ENCODE assay signal across 14 cellular contexts in genomic region chr7:30434140-30434799, GRCh38. TPM values are rescaled to one million over a fixed set of nuclear protein-coding genes. Genes with fewer than 3 reads are reported as not detected.
DNase-seq lines count a peak whose midpoint lies in the region; ATAC-seq and TF ChIP-seq lines count a peak whose summit lies in the region.
"Had no signal": no experiment of that assay in that cellular context is flagged by ENCODE, and none has a peak within 500 bp of the region (broad histone marks: within the 10 kb centered on the region; RNA-seq: fewer than 3 reads in every experiment).

No MANE protein-coding gene starts in this region.

- H3K27me3 ChIP-seq in SU-DHL-6 (ENCODE audit: low read length): no peaks in the 10 kb centered on the region
- H3K27me3 ChIP-seq: stomach had no signal

- H3K9me3 Mint-ChIP-seq in stimulated activated effector memory CD8-positive, alpha-beta T cell treated with anti-CD3 and anti-CD28 coated beads, Interleukin-12 subunit alpha, Interleukin-12 subunit beta, amount 100 ng/mL, for 72 hours: no peaks in the 10 kb centered on the region

- H3K9ac ChIP-seq in SU-DHL-6 (ENCODE audit: low read length): peak overlapping the region; percentile 3; the same call in 1 of the 2 replicates
- H3K9ac ChIP-seq: parathyroid adenoma had no signal

- intact Hi-C loops in left colon (cut with DNase I, micrococcal nuclease): no loop called here

- TF ChIP-seq CTCF in SU-DHL-6 (IDR thresholded peaks at IDR 0.05; ENCODE audit: insufficient read depth, low read length, poor library complexity, severe bottlenecking): no peak

- ATAC-seq in HG03442 (IDR thresholded peaks at IDR 0.05; ENCODE audit: unreplicated experiment) (peak; percentile 48), left colon (no peak), HG02840 (IDR thresholded peaks at IDR 0.05; ENCODE audit: low FRiP score, unreplicated experiment) (no peak)
- ATAC-seq in stimulated activated effector memory CD8-positive, alpha-beta T cell treated with anti-CD3 and anti-CD28 coated beads, Interleukin-12 subunit alpha, Interleukin-12 subunit beta, amount 100 ng/mL, for 72 hours: no peak

- H3K9me2 ChIP-seq in SU-DHL-6 (replicated peaks; ENCODE audit: insufficient read depth, low read length): no peaks in the 10 kb centered on the region

- H3F3A ChIP-seq in SU-DHL-6 (ENCODE audit: insufficient read depth): peaks cover 17% of the 10 kb centered on the region

- no peak overlapping the region for H2AFZ ChIP-seq in SU-DHL-6 (ENCODE audit: low read depth, low read length, severe bottlenecking)
- H2AFZ ChIP-seq: parathyroid adenoma had no signal

- H3K79me2 ChIP-seq in SU-DHL-6 (ENCODE audit: insufficient read depth, low read length): no peaks in the 10 kb centered on the region
- H3K79me2 ChIP-seq: parathyroid adenoma had no signal

- H3K36me3 Mint-ChIP-seq in stimulated activated effector memory CD8-positive, alpha-beta T cell treated with anti-CD3 and anti-CD28 coated beads, Interleukin-12 subunit alpha, Interleukin-12 subunit beta, amount 100 ng/mL, for 72 hours: peaks cover 79% of the 10 kb centered on the region

- H3K36me3 ChIP-seq in SU-DHL-6 (ENCODE audit: low read length): peaks cover 8% of the 10 kb centered on the region

- no peaks in the 10 kb centered on the region for H4K20me1 ChIP-seq in SU-DHL-6 (ENCODE audit: low read depth, low read length)

- H3K4me3 Mint-ChIP-seq in stimulated activated effector memory CD8-positive, alpha-beta T cell treated with anti-CD3 and anti-CD28 coated beads, Interleukin-12 subunit alpha, Interleukin-12 subunit beta, amount 100 ng/mL, for 72 hours: no peak overlapping the region

- peak overlapping the region; percentile 71 for H3K27ac ChIP-seq in SU-DHL-6 (ENCODE audit: low read depth, low read length)
- H3K27ac ChIP-seq: parathyroid adenoma had no signal

- peak overlapping the region; percentile 51 for H3K4me2 ChIP-seq in SU-DHL-6 (ENCODE audit: low read depth, low read length, poor library complexity, severe bottlenecking)

- no peaks in the 10 kb centered on the region for H3K9me3 ChIP-seq in SU-DHL-6 (ENCODE audit: insufficient read depth, low read length)
- H3K9me3 ChIP-seq: stomach had no signal

- H3K4me1 Mint-ChIP-seq in stimulated activated effector memory CD8-positive, alpha-beta T cell treated with anti-CD3 and anti-CD28 coated beads, Interleukin-12 subunit alpha, Interleukin-12 subunit beta, amount 100 ng/mL, for 72 hours: peaks cover 6% of the 10 kb centered on the region

- peak overlapping the region; percentile 5 for H3K4me3 ChIP-seq in SU-DHL-6 (ENCODE audit: insufficient read depth, low read length, poor library complexity, severe bottlenecking)
- H3K4me3 ChIP-seq: stomach had no signal

- H3K27ac Mint-ChIP-seq in stimulated activated effector memory CD8-positive, alpha-beta T cell treated with anti-CD3 and anti-CD28 coated beads, Interleukin-12 subunit alpha, Interleukin-12 subunit beta, amount 100 ng/mL, for 72 hours: peak overlapping the region; percentile 16

- DNase-seq in NCI-H345 (lab: John Stamatoyannopoulos, UW): peak; percentile 41
- DNase-seq in NCI-H345 treated with DMSO at 0.1 percent for 48 hours (lab: John Stamatoyannopoulos, UW; ENCODE audit: unreplicated experiment): no peak
- no peak for DNase-seq in stimulated activated effector memory CD8-positive, alpha-beta T cell treated with anti-CD3 and anti-CD28 coated beads, Interleukin-12 subunit alpha, Interleukin-12 subunit beta, amount 100 ng/mL, for 72 hours (ENCODE audit: low spot score in 2 of 2)
- no peak for DNase-seq in left colon
- no peak for DNase-seq in SW 1271 (lab: John Stamatoyannopoulos, UW)
- DNase-seq: GDM1, hippocampal formation, mesenchymal stem cell, NCI-H187 treated with DMSO at 0.1 percent for 48 hours, stomach had no signal

RNA-seq across cellular contexts. Expression of gene NOD1, which starts 44.3 kb away (rescaled TPM):
- total RNA-seq in left colon: 10 to 100 TPM; 12.7 to 14.5 TPM
